ENCODE assay signal across 8 cellular contexts in genomic region chr2:177604291-177605065, GRCh38.
A peak's percentile ranks its signal among the peaks of the same experiment; 100 is the strongest.
DNase-seq lines count a peak whose midpoint lies in the region; ATAC-seq, FAIRE-seq and TF ChIP-seq lines count a peak whose summit lies in the region.

No MANE protein-coding gene starts in this region.

- peak; percentile 17 for DNase-seq in COLO668 (lab: John Stamatoyannopoulos, UW; ENCODE audit: unreplicated experiment)
- DNase-seq in H54 (ENCODE audit: insufficient read length, low spot score) = peak; percentile 9
- peak in 1 of 3 donors; percentile 54 for DNase-seq in mucosa of descending colon
- DNase-seq in activated naive CD4-positive, alpha-beta T cell treated with anti-CD3 and anti-CD28 coated beads, Interleukin-2, amount 10 ng/mL, durations not matched to agents 7 days and 5 days = no peak

- CTCF ChIA-PET in activated naive CD4-positive, alpha-beta T cell treated with anti-CD3 and anti-CD28 coated beads, Interleukin-2, amount 10 ng/mL, durations not matched to agents 7 days and 5 days (lab: Charles Lee) = interaction anchor here (0.5 to 2.7 kb wide), 19 partner anchors 11 to 449 kb away, joined by 3 to 15 read pairs (median 4); no protein-coding TSS in a partner anchor

- H3K36me3 ChIP-seq in OCI-LY3 (replicated peaks; ENCODE audit: low read depth, low read length) (no peaks in the 10 kb centered on the region), mucosa of descending colon (ENCODE audit: low read depth) (no peaks in the 10 kb centered on the region)

- peak; percentile 64 for ATAC-seq in mucosa of descending colon
- no peak for ATAC-seq in HG03565 (IDR thresholded peaks at IDR 0.05; ENCODE audit: unreplicated experiment)
- ATAC-seq in GM18498 (IDR thresholded peaks at IDR 0.05; ENCODE audit: unreplicated experiment) = no peak

- H3K9me3 ChIP-seq in OCI-LY3 (ENCODE audit: insufficient read depth, low read length) (no peaks in the 10 kb centered on the region), mucosa of descending colon (no peaks in the 10 kb centered on the region)

- TF ChIP-seq POLR2A in H54 (IDR thresholded peaks at IDR 0.05; ENCODE audit: low read depth, low read length) = no peak

- 0 out of 2 replicates have a peak overlapping the region, but pooled peaks have one; percentile 59 for H2AFZ ChIP-seq in OCI-LY3 (ENCODE audit: low read depth, low read length)

- intact Hi-C loops in mucosa of descending colon (cut with DNase I, micrococcal nuclease) = loop anchor here (10.0 kb wide), 1 partner anchor 120 kb away; no protein-coding TSS in a partner anchor

- no peak overlapping the region for H3K27ac Mint-ChIP-seq in activated naive CD4-positive, alpha-beta T cell treated with anti-CD3 and anti-CD28 coated beads, Interleukin-2, amount 10 ng/mL, durations not matched to agents 7 days and 5 days

- TF ChIP-seq CTCF in OCI-LY3 (IDR thresholded peaks at IDR 0.05; ENCODE audit: low read depth, low read length) (peak; percentile 89), mucosa of descending colon (IDR thresholded peaks at IDR 0.05) (peak; percentile 24)

- peaks cover 8% of the 10 kb centered on the region for H3K27me3 Mint-ChIP-seq in activated naive CD4-positive, alpha-beta T cell treated with anti-CD3 and anti-CD28 coated beads, Interleukin-2, amount 10 ng/mL, durations not matched to agents 7 days and 5 days

- no peak overlapping the region for H3K27ac ChIP-seq in OCI-LY3 (ENCODE audit: low read length)

- peaks cover 3% of the 10 kb centered on the region; the same call in 1 of the 2 replicates for H3K4me1 ChIP-seq in OCI-LY3 (ENCODE audit: low read length)
- peaks cover 7% of the 10 kb centered on the region for H3K4me1 ChIP-seq in mucosa of descending colon (ENCODE audit: low read depth)

- no peak overlapping the region for H3K4me3 ChIP-seq in OCI-LY3 (ENCODE audit: low read length)
- H3K4me3 ChIP-seq in mucosa of descending colon = no peak overlapping the region

- H3K4me1 Mint-ChIP-seq in activated naive CD4-positive, alpha-beta T cell treated with anti-CD3 and anti-CD28 coated beads, Interleukin-2, amount 10 ng/mL, durations not matched to agents 7 days and 5 days = peaks cover 1% of the 10 kb centered on the region

- H3K4me3 Mint-ChIP-seq in activated naive CD4-positive, alpha-beta T cell treated with anti-CD3 and anti-CD28 coated beads, Interleukin-2, amount 10 ng/mL, durations not matched to agents 7 days and 5 days = no peak overlapping the region

- H3K9me3 Mint-ChIP-seq in activated naive CD4-positive, alpha-beta T cell treated with anti-CD3 and anti-CD28 coated beads, Interleukin-2, amount 10 ng/mL, durations not matched to agents 7 days and 5 days = peaks cover 4% of the 10 kb centered on the region

- no peak overlapping the region for H3K9ac ChIP-seq in OCI-LY3 (ENCODE audit: low read length)

- peaks cover 1% of the 10 kb centered on the region for H3K36me3 Mint-ChIP-seq in activated naive CD4-positive, alpha-beta T cell treated with anti-CD3 and anti-CD28 coated beads, Interleukin-2, amount 10 ng/mL, durations not matched to agents 7 days and 5 days

- no peaks in the 10 kb centered on the region for H3K79me2 ChIP-seq in OCI-LY3 (ENCODE audit: low read length)

- FAIRE-seq in H54 (lab: Jason Lieb, UNC) (peak; percentile 38), endometrium (lab: Jason Lieb, UNC) (peak; percentile 70)

- 0 out of 2 replicates have a peak, but pooled peaks cover 7% of the 10 kb centered on the region for H3K27me3 ChIP-seq in OCI-LY3 (ENCODE audit: low read depth, low read length)

- H3K4me2 ChIP-seq in OCI-LY3 (ENCODE audit: low read length) = peak overlapping the region; percentile 23; the same call in 1 of the 2 replicates

- H4K20me1 ChIP-seq in OCI-LY3 (ENCODE audit: insufficient read depth, low read length) = no peaks in the 10 kb centered on the region
